In genomic region chr1:108085628-108086027, GRCh38 we compare ENCODE assay signal across 33 cellular contexts.
"Had no signal": no experiment of that assay in that cellular context is flagged by ENCODE, and none has a peak within 500 bp of the region (broad histone marks: within the 10 kb centered on the region; RNA-seq: fewer than 3 reads in every experiment).

No MANE protein-coding gene starts in this region.

- FAIRE-seq: astrocyte, bronchial epithelial cell had no signal

- H3K36me3 ChIP-seq: adrenal gland, ascending aorta, brain microvascular endothelial cell, breast epithelium, cardiac muscle cell had no signal

- H3K9me3 ChIP-seq: adrenal gland, ascending aorta, body of pancreas, breast epithelium had no signal

- DNase-seq: activated effector memory CD4-positive, alpha-beta T cell treated with anti-CD3 and anti-CD28 coated beads, Interleukin-2, amount 50 U/mL, for 16 hours; activated effector memory CD4-positive, alpha-beta T cell treated with Interleukin-2 at 50 U/mL for 16 hours; activated gamma-delta T cell; activated gamma-delta T cell treated with Interleukin-2 at 50 U/mL for 16 hours; activated naive CD4-positive, alpha-beta T cell; activated naive CD4-positive, alpha-beta T cell treated with anti-CD3 and anti-CD28 coated beads for 36 hours; activated naive CD4-positive, alpha-beta T cell treated with anti-CD3 and anti-CD28 coated beads, Interleukin-2, amount 10 ng/mL, durations not matched to agents 7 days and 5 days; activated naive CD4-positive, alpha-beta T cell treated with anti-CD3 and anti-CD28 coated beads, Interleukin-2, amount 50 U/mL, for 16 hours; activated naive CD4-positive, alpha-beta T cell treated with Interleukin-2 at 50 U/mL for 16 hours; activated naive CD8-positive, alpha-beta T cell treated with anti-CD3 and anti-CD28 coated beads for 36 hours; activated naive CD8-positive, alpha-beta T cell treated with anti-CD3 and anti-CD28 coated beads, Interleukin-2, amount 10 ng/mL, durations not matched to agents 7 days and 5 days; activated naive CD8-positive, alpha-beta T cell treated with anti-CD3 and anti-CD28 coated beads, Interleukin-2, amount 50 U/mL, for 24 hours; activated T-cell treated with anti-CD3 and anti-CD28 coated beads, Interleukin-2, amount 50 U/mL, for 24 hours; activated T-cell treated with anti-CD3 and anti-CD28 coated beads, Interleukin-2, amount 50 U/mL, for 4 hours; activated T-cell treated with anti-CD3 and anti-CD28 coated beads, Interleukin-2, amount 50 U/mL, for 48 hours; activated T-cell treated with anti-CD3 and anti-CD28 coated beads, Interleukin-2, amount 50 U/mL, for 72 hours; adrenal gland; amniotic stem cell; amygdala; anterior cingulate cortex; aorta; body of pancreas; brain microvascular endothelial cell; caudate nucleus; central memory CD4-positive, alpha-beta T cell; cerebellar nuclear complex had no signal

- H3K27ac ChIP-seq: adrenal gland, ascending aorta, body of pancreas, brain microvascular endothelial cell, breast epithelium, cardiac muscle cell had no signal

- H3K4me3 ChIP-seq: adrenal gland, ascending aorta, body of pancreas, breast epithelium, cardiac muscle cell had no signal

- H3K4me1 ChIP-seq: adrenal gland, ascending aorta, body of pancreas, breast epithelium had no signal

- ATAC-seq: activated naive CD4-positive, alpha-beta T cell treated with anti-CD3 and anti-CD28 coated beads, Interleukin-2, amount 50 U/mL, for 72 hours; activated naive CD8-positive, alpha-beta T cell treated with anti-CD3 and anti-CD28 coated beads, Interleukin-2, amount 50 U/mL, for 24 hours; activated T-cell treated with anti-CD3 and anti-CD28 coated beads, Interleukin-2, amount 50 U/mL, for 4 hours; activated T-cell treated with anti-CD3 and anti-CD28 coated beads, Interleukin-2, amount 50 U/mL, for 72 hours; activated T-helper 17 cell treated with anti-CD3 and anti-CD28 coated beads, Interleukin-2, amount 50 U/mL, for 72 hours; body of pancreas had no signal

- H3K27me3 ChIP-seq: adrenal gland, ascending aorta, body of pancreas, brain microvascular endothelial cell, breast epithelium, cardiac muscle cell had no signal
